In genomic region chr7:105388373-105389089, GRCh38 we compare ENCODE assay signal across 8 cellular contexts. TPM values are rescaled to one million over a fixed set of nuclear protein-coding genes. Genes with fewer than 3 reads are reported as not detected.
DNase-seq lines count a peak whose midpoint lies in the region; ATAC-seq, FAIRE-seq and TF ChIP-seq lines count a peak whose summit lies in the region.

Gene SRPK2 (minus strand): TSS chr7:105388921.

- H3K27me3 ChIP-seq in SJSA1 (replicated peaks): no peaks in the 10 kb centered on the region
- H3K27me3 ChIP-seq in ovary: no peaks in the 10 kb centered on the region
- no peaks in the 10 kb centered on the region for H3K27me3 ChIP-seq in testis

- H3K36me3 ChIP-seq in SJSA1: peaks cover 20% of the 10 kb centered on the region
- H3K36me3 ChIP-seq in ovary: no peaks in the 10 kb centered on the region
- H3K36me3 ChIP-seq in testis (ENCODE audit: low read depth, missing control alignments): no peaks in the 10 kb centered on the region

- intact Hi-C loops in ovary (cut with DNase I): no loop called here
- intact Hi-C loops in testis (cut with DNase I; ENCODE audit: low total_unique reads): no loop called here

- 0 to 1% (median 0%) methylated on average over 43 to 82 of the region's 111 CpGs for WGBS in ovary, 3 donors
- WGBS in testis, 2 donors: 2% methylated on average over 81 of the region's 111 CpGs; no CpG with 5 or more reads in 1 of the 2 donors

- H3K9me3 ChIP-seq in SJSA1 (replicated peaks): no peaks in the 10 kb centered on the region
- no peaks in the 10 kb centered on the region for H3K9me3 ChIP-seq in ovary
- H3K9me3 ChIP-seq in testis: no peaks in the 10 kb centered on the region

- no peak for TF ChIP-seq CTCF in D721Med (IDR thresholded peaks at IDR 0.05; ENCODE audit: insufficient read depth, missing control alignments)
- TF ChIP-seq CTCF in glutamatergic neuron (IDR thresholded peaks at IDR 0.05; ENCODE audit: partially characterized antibody, unreplicated experiment): no peak
- TF ChIP-seq CTCF in ovary (IDR thresholded peaks at IDR 0.05): no peak
- no peak for TF ChIP-seq CTCF in testis (IDR thresholded peaks at IDR 0.05)

- peaks cover 8% of the 10 kb centered on the region for H3K9me3 Mint-ChIP-seq in glutamatergic neuron (ENCODE audit: unreplicated experiment)

- TF ChIP-seq POLR2A in ovary (IDR thresholded peaks at IDR 0.05): peak; percentile 26
- no peak for TF ChIP-seq POLR2A in testis (IDR thresholded peaks at IDR 0.05)

- no peak for TF ChIP-seq EP300 in ovary (IDR thresholded peaks at IDR 0.05)

- H3K27ac ChIP-seq in SJSA1 (peak within 1 kb of the TSS; percentile 73), ovary (peak within 1 kb of the TSS; percentile 70 to 80), testis (peak within 1 kb of the TSS; percentile 85 to 91)

- no peaks in the 10 kb centered on the region for H3K36me3 Mint-ChIP-seq in glutamatergic neuron (ENCODE audit: unreplicated experiment)

- peak within 1 kb of the TSS; percentile 40 for H3K27ac Mint-ChIP-seq in glutamatergic neuron (ENCODE audit: unreplicated experiment)

- peaks cover 3% of the 10 kb centered on the region for H3K4me1 Mint-ChIP-seq in glutamatergic neuron (ENCODE audit: low read depth, unreplicated experiment)

- peak within 1 kb of the TSS; percentile 100 for H3K4me3 ChIP-seq in SJSA1
- H3K4me3 ChIP-seq in ovary: peak within 1 kb of the TSS; percentile 92
- H3K4me3 ChIP-seq in testis: peak within 1 kb of the TSS; percentile 91 to 97

- H3K4me1 ChIP-seq in SJSA1 (replicated peaks) (peaks cover 6% of the 10 kb centered on the region), ovary (ENCODE audit: insufficient read depth) (no peaks in the 10 kb centered on the region), testis (peaks cover 6% of the 10 kb centered on the region)

- DNase-seq in D721Med (ENCODE audit: insufficient read length, low spot score) (peak; percentile 70), HT-29 (ENCODE audit: low spot score) (peak; percentile 68), SJSA1 (ENCODE audit: low read depth in 1 of 2, low spot score in 2 of 2) (peak; percentile 70 to 77), glutamatergic neuron (peak; percentile 87), ovary (peak; percentile 73 to 86 (median 80)), testis (peak; percentile 87)
- DNase-seq in activated naive CD4-positive, alpha-beta T cell treated with anti-CD3 and anti-CD28 coated beads, Interleukin-2, amount 50 U/mL, for 16 hours: peak; percentile 81

- FAIRE-seq in D721Med (lab: Jason Lieb, UNC): no peak

- ATAC-seq in GM19463 (IDR thresholded peaks at IDR 0.05; ENCODE audit: unreplicated experiment): peak; percentile 79

- peaks cover 9% of the 10 kb centered on the region for H3K27me3 Mint-ChIP-seq in glutamatergic neuron (ENCODE audit: unreplicated experiment)

- H3K4me3 Mint-ChIP-seq in glutamatergic neuron (ENCODE audit: unreplicated experiment): peak within 1 kb of the TSS; percentile 98

RNA-seq across cellular contexts. Expression of gene SRPK2, which starts in this region (rescaled TPM):
- 13.5 and 17.4 TPM in 2 replicates for total RNA-seq in HT-29 (2014; rRNA removed; shearing (Covaris generic))
- 32.2 and 40.3 TPM in 2 replicates for total RNA-seq in SJSA1 (2014; rRNA removed; shearing (Covaris generic))
- 131 TPM for total RNA-seq in glutamatergic neuron (ENCODE audit: unreplicated experiment)
- 10 to 100 TPM; 19.0 to 50.0 (median 39.8) TPM for total RNA-seq in ovary
- polyA plus RNA-seq in ovary: 10 to 100 TPM; 15.2 to 29.8 TPM
- 100 to 1,000 TPM; 181 to 293 TPM for total RNA-seq in testis
- polyA plus RNA-seq in testis (ENCODE audit: insufficient read depth, low read depth, low replicate concordance): 226 TPM

Comparison
In these comparisons a context has a peak if more than half of its experiments do, and no peak if none do; other contexts are left out.
1. Peak in every context shown above with its lines: DNase-seq, ATAC-seq, H3K4me3 ChIP-seq and H3K27ac ChIP-seq.